Comparison of ENCODE assay signal across 19 cellular contexts in genomic region chr17:40566027-40566426, GRCh38. TPM values are rescaled to one million over a fixed set of nuclear protein-coding genes. Genes with fewer than 3 reads are reported as not detected.
DNase-seq lines count a peak whose midpoint lies in the region; ATAC-seq, FAIRE-seq and TF ChIP-seq lines count a peak whose summit lies in the region.
"Had no signal": no experiment of that assay in that cellular context is flagged by ENCODE, and none has a peak within 500 bp of the region (broad histone marks: within the 10 kb centered on the region; RNA-seq: fewer than 3 reads in every experiment).

No MANE protein-coding gene starts in this region.

- H3K4me1 Mint-ChIP-seq in CD4-positive, alpha-beta T cell (ENCODE audit: low read depth), result peaks cover 82% of the 10 kb centered on the region
- H3K4me1 Mint-ChIP-seq in activated T-cell treated with anti-CD3 and anti-CD28 coated beads, Interleukin-2, amount 50 U/mL, for 24 hours (ENCODE audit: low read depth), result peaks cover 87% of the 10 kb centered on the region
- H3K4me1 Mint-ChIP-seq in naive B cell, result peaks cover 53 to 73% (median 56%) of the 10 kb centered on the region in 3 donors

- POLR2A ChIA-PET in CD4-positive, alpha-beta T cell (lab: Charles Lee), result interaction anchor here (1.4 to 33.8 kb wide), 7 partner anchors 11 to 50 kb away, joined by 5 to 1290 read pairs (median 51); no protein-coding TSS in a partner anchor

- peaks cover 61% of the 10 kb centered on the region for H3K36me3 Mint-ChIP-seq in CD4-positive, alpha-beta T cell (ENCODE audit: low read depth)
- peaks cover 48% of the 10 kb centered on the region for H3K36me3 Mint-ChIP-seq in activated T-cell treated with anti-CD3 and anti-CD28 coated beads, Interleukin-2, amount 50 U/mL, for 24 hours (ENCODE audit: low read depth)
- H3K36me3 Mint-ChIP-seq in naive B cell, result peaks cover 19 to 31% of the 10 kb centered on the region in 2 donors
- H3K36me3 Mint-ChIP-seq: CD14-positive monocyte had no signal

- WGBS in small intestine, 3 donors, result 52 to 83% (median 71%) methylated on average over 1 of the region's 1 CpG

- H3K4me3 Mint-ChIP-seq in CD4-positive, alpha-beta T cell, result peak overlapping the region; percentile 91
- H3K4me3 Mint-ChIP-seq in activated T-cell treated with anti-CD3 and anti-CD28 coated beads, Interleukin-2, amount 50 U/mL, for 24 hours, result peak overlapping the region; percentile 91
- H3K4me3 Mint-ChIP-seq in naive B cell, result peak overlapping the region; percentile 83 to 100 (median 99)
- H3K4me3 Mint-ChIP-seq: CD14-positive monocyte had no signal

- no peaks in the 10 kb centered on the region for H3K4me1 ChIP-seq in small intestine (ENCODE audit: control insufficient read depth in 2 of 2, insufficient read depth in 1 of 2, low read depth in 1 of 2, low read length in 1 of 2)
- H3K4me1 ChIP-seq: pancreas had no signal

- DNase-seq in CD4-positive, alpha-beta T cell, result no peak
- no peak for DNase-seq in GM06990 (ENCODE audit: extremely low read depth, insufficient read length)
- DNase-seq in activated T-cell treated with anti-CD3 and anti-CD28 coated beads, Interleukin-2, amount 50 U/mL, for 24 hours, result no peak
- DNase-seq in naive B cell, result no peak
- DNase-seq in small intestine, result no peak
- no peak for DNase-seq in WERI-Rb-1
- no peak for DNase-seq in NCI-H1694 (lab: John Stamatoyannopoulos, UW)
- no peak for DNase-seq in activated gamma-delta T cell (lab: John Stamatoyannopoulos, UW)
- DNase-seq: foreskin melanocyte, GOT3, NCI-H1105, NCI-H2171, NCI-H748 treated with DMSO at 0.1 percent for 48 hours, pancreas, upper lobe of left lung had no signal

- H3K36me3 ChIP-seq in GM06990 (ENCODE audit: control insufficient read depth, insufficient read depth, low read length), result no peaks in the 10 kb centered on the region
- H3K36me3 ChIP-seq in small intestine (ENCODE audit: control insufficient read depth in 2 of 2, insufficient read depth in 2 of 2, low read length in 2 of 2), result no peaks in the 10 kb centered on the region
- H3K36me3 ChIP-seq in WERI-Rb-1, result no peaks in the 10 kb centered on the region
- H3K36me3 ChIP-seq: pancreas, upper lobe of left lung had no signal

- no peak for FAIRE-seq in small intestine (lab: Jason Lieb, UNC)
- FAIRE-seq: pancreas had no signal

- ATAC-seq in CD4-positive, alpha-beta T cell (ENCODE audit: poor library complexity), result no peak
- ATAC-seq in naive B cell (ENCODE audit: low read depth in 2 of 2), result no peak
- ATAC-seq: Panc1, pancreas had no signal

- no peak for TF ChIP-seq CTCF in CD4-positive, alpha-beta T cell (IDR thresholded peaks at IDR 0.05)
- TF ChIP-seq CTCF in GM06990 (IDR thresholded peaks at IDR 0.05; ENCODE audit: insufficient read depth, low read length, poor library complexity, severe bottlenecking), result no peak
- TF ChIP-seq CTCF in WERI-Rb-1 (IDR thresholded peaks at IDR 0.05; ENCODE audit: low read depth, low read length), result no peak

- CTCF ChIA-PET in CD4-positive, alpha-beta T cell (lab: Charles Lee), result interaction anchor here (1.4 to 13.0 kb wide), 3 partner anchors 33 to 55 kb away, joined by 4 to 288 read pairs (median 59); no protein-coding TSS in a partner anchor

- H3K9me3 ChIP-seq in CD4-positive, alpha-beta T cell (ENCODE audit: control insufficient read depth, low read length), result no peaks in the 10 kb centered on the region
- H3K9me3 ChIP-seq in small intestine (ENCODE audit: control insufficient read depth, low read depth) (no peaks in the 10 kb centered on the region), WERI-Rb-1 (ENCODE audit: severe bottlenecking) (peaks cover 22% of the 10 kb centered on the region)
- H3K9me3 ChIP-seq: pancreas, upper lobe of left lung had no signal

- H3K27me3 ChIP-seq in CD4-positive, alpha-beta T cell (ENCODE audit: control insufficient read depth, insufficient read depth, low read length), result no peaks in the 10 kb centered on the region
- H3K27me3 ChIP-seq in GM06990 (replicated peaks; ENCODE audit: control insufficient read depth, insufficient read depth, low read length) (peaks cover 3% of the 10 kb centered on the region), small intestine (ENCODE audit: control insufficient read depth in 2 of 2, insufficient read depth in 2 of 2, low read length in 2 of 2) (no peaks in the 10 kb centered on the region), WERI-Rb-1 (ENCODE audit: insufficient read depth, low read depth, severe bottlenecking) (peaks cover 32% of the 10 kb centered on the region)
- H3K27me3 ChIP-seq: pancreas, upper lobe of left lung had no signal

- H3K9me3 Mint-ChIP-seq in CD4-positive, alpha-beta T cell, result no peaks in the 10 kb centered on the region
- H3K9me3 Mint-ChIP-seq in activated T-cell treated with anti-CD3 and anti-CD28 coated beads, Interleukin-2, amount 50 U/mL, for 24 hours, result peaks cover 16% of the 10 kb centered on the region
- peaks cover 0 to 3% (median under 1%) of the 10 kb centered on the region in 7 donors for H3K9me3 Mint-ChIP-seq in naive B cell

- no peaks in the 10 kb centered on the region for H3K27me3 Mint-ChIP-seq in CD4-positive, alpha-beta T cell
- H3K27me3 Mint-ChIP-seq in activated T-cell treated with anti-CD3 and anti-CD28 coated beads, Interleukin-2, amount 50 U/mL, for 24 hours, result no peaks in the 10 kb centered on the region
- H3K27me3 Mint-ChIP-seq in naive B cell, result no peaks in the 10 kb centered on the region

- H3K27ac ChIP-seq in CD4-positive, alpha-beta T cell (ENCODE audit: low read depth, low read length), result peak overlapping the region; percentile 100
- H3K27ac ChIP-seq in small intestine (ENCODE audit: low read depth in 1 of 2, low read length in 1 of 2), result no peak overlapping the region
- H3K27ac ChIP-seq in WERI-Rb-1, result no peak overlapping the region
- H3K27ac ChIP-seq: pancreas had no signal

- peak overlapping the region; percentile 92 for H3K27ac Mint-ChIP-seq in CD4-positive, alpha-beta T cell
- peak overlapping the region; percentile 100 for H3K27ac Mint-ChIP-seq in activated T-cell treated with anti-CD3 and anti-CD28 coated beads, Interleukin-2, amount 50 U/mL, for 24 hours
- peak overlapping the region; percentile 98 to 100 (median 99) for H3K27ac Mint-ChIP-seq in naive B cell

- intact Hi-C loops in CD4-positive, alpha-beta T cell (cut with DNase I, micrococcal nuclease), result loop anchor here in 1 of 2 experiments (10.0 kb wide), 1 partner anchor 159 kb away; no protein-coding TSS in a partner anchor

- H3K4me3 ChIP-seq in GM06990 (replicated peaks; ENCODE audit: low read depth, low read length) (peak overlapping the region; percentile 78), small intestine (ENCODE audit: low read depth in 1 of 2, low read length in 2 of 2) (no peak overlapping the region), WERI-Rb-1 (ENCODE audit: low read depth, low read length) (no peak overlapping the region)
- H3K4me3 ChIP-seq: pancreas, upper lobe of left lung had no signal

RNA-seq across cellular contexts. Expression of gene CCR7, which starts 0.8 kb away (rescaled TPM):
- total RNA-seq in CD4-positive, alpha-beta T cell, result 100 to 1,000 TPM; 170 to 180 TPM
- polyA plus RNA-seq in naive B cell (ENCODE audit: low read depth in 6 of 6) (100 to 1,000 TPM; 442 to 802 (median 622) TPM), small intestine (1 to 10 TPM in 1 of 3 donors, not detected in 2; 1.7 TPM)
- total RNA-seq: Daoy, endothelial cell of umbilical vein had no signal

Comparison
In these comparisons a context has a peak if more than half of its experiments do, and no peak if none do; other contexts are left out.
1. RNA of gene CCR7, which starts 0.8 kb away (polyA plus RNA-seq): 442 to 802 TPM in naive B cell; 1.7 TPM in small intestine; every median in the first group is over 100 times any median in the second.
2. Peak in every context shown above with its lines, with median percentiles within 50 percentile points of each other: H3K27ac Mint-ChIP-seq and H3K4me3 Mint-ChIP-seq.